ENCODE assay signal across 7 cellular contexts in genomic region chr19:19407640-19407933, GRCh38. TPM values are rescaled to one million over a fixed set of nuclear protein-coding genes. Genes with fewer than 3 reads are reported as not detected.
DNase-seq lines count a peak whose midpoint lies in the region; ATAC-seq and TF ChIP-seq lines count a peak whose summit lies in the region.

No MANE protein-coding gene starts in this region.

- no TSS peak for BruUV-seq in HCT116 (replicated peaks; lab: Mats Ljungman, UMichigan)

- peak overlapping the region; percentile 89; the same call in 1 of the 2 replicates for H3K9ac ChIP-seq in HCT116 (ENCODE audit: low read length)
- H3K9ac ChIP-seq in skeletal muscle tissue (ENCODE audit: low read depth in 1 of 3, low read length in 3 of 3): peak overlapping the region in 2 of 3 donors; percentile 64 to 80

- POLR2A ChIA-PET in HCT116 (lab: Charles Lee): no interaction called here

- peaks cover 31% of the 10 kb centered on the region; the same call in 1 of the 2 replicates for H4K20me1 ChIP-seq in HCT116 (ENCODE audit: insufficient read depth)

- H3K36me3 ChIP-seq in HCT116 (ENCODE audit: control insufficient read depth in 1 of 2, insufficient read depth in 2 of 2, low read length in 2 of 2) (peaks cover 0 to 3% of the 10 kb centered on the region in 2 experiments; a peak in 1 of 4 replicates), RWPE2 (ENCODE audit: low read depth) (no peaks in the 10 kb centered on the region), skeletal muscle tissue (ENCODE audit: control insufficient read depth in 3 of 3, insufficient read depth in 3 of 3, low read length in 3 of 3) (no peaks in the 10 kb centered on the region)

- no peak for TF ChIP-seq RAD21 in HCT116 (IDR thresholded peaks at IDR 0.05; ENCODE audit: low read depth)

- H3K27me3 ChIP-seq in HCT116 (ENCODE audit: insufficient read depth, low read length) (no peaks in the 10 kb centered on the region), RWPE2 (ENCODE audit: insufficient read depth, poor library complexity, severe bottlenecking) (no peaks in the 10 kb centered on the region), skeletal muscle tissue (ENCODE audit: control insufficient read depth in 3 of 3, insufficient read depth in 3 of 3, low read length in 3 of 3) (no peaks in the 10 kb centered on the region)

- H3K27ac ChIP-seq in HCT116 (ENCODE audit: low read depth, low read length): peak overlapping the region; percentile 28; the same call in 1 of the 2 replicates
- peak overlapping the region; percentile 89 for H3K27ac ChIP-seq in RWPE2 (ENCODE audit: poor library complexity, severe bottlenecking)
- H3K27ac ChIP-seq in skeletal muscle tissue (ENCODE audit: low read depth, low read length): peak overlapping the region; percentile 72

- H3K4me1 ChIP-seq in HCT116 (ENCODE audit: control insufficient read depth in 1 of 2, insufficient read depth in 2 of 2, low read length in 2 of 2) (peaks cover 39 to 59% of the 10 kb centered on the region in 2 experiments), RWPE2 (ENCODE audit: insufficient read depth, poor library complexity, severe bottlenecking) (peaks cover 43% of the 10 kb centered on the region), skeletal muscle tissue (ENCODE audit: control insufficient read depth in 3 of 3, insufficient read depth in 3 of 3, low read length in 3 of 3) (peaks cover 52 to 67% (median 52%) of the 10 kb centered on the region in 3 donors)

- H3K4me3 ChIP-seq in HCT116 (replicated peaks in 1 of 2; ENCODE audit: low read depth in 1 of 2, low read length in 2 of 2) (peak overlapping the region in 1 of 2 experiments; percentile 68; a peak in 2 of 4 replicates), RWPE2 (ENCODE audit: severe bottlenecking) (no peak overlapping the region), fibroblast of pulmonary artery (replicated peaks; ENCODE audit: low read depth, low read length) (peak overlapping the region; percentile 78), skeletal muscle tissue (ENCODE audit: low read length in 3 of 3) (peak overlapping the region; percentile 72 to 87 (median 85))

- CTCF ChIA-PET in HCT116 (lab: Charles Lee): no interaction called here

- H3K79me2 ChIP-seq in HCT116 (ENCODE audit: insufficient read depth, low read length): peaks cover 84% of the 10 kb centered on the region

- H3K9me2 ChIP-seq in HCT116 (ENCODE audit: insufficient read depth): no peaks in the 10 kb centered on the region

- DNase-seq in HCT116 (ENCODE audit: low read depth, low spot score): no peak
- no peak for DNase-seq in RWPE2 (ENCODE audit: low spot score)
- no peak for DNase-seq in fibroblast of pulmonary artery (ENCODE audit: low read depth)
- no peak for DNase-seq in head of caudate nucleus
- no peak for DNase-seq in left lobe of liver (ENCODE audit: low spot score)

- H2AFZ ChIP-seq in HCT116 (ENCODE audit: low read depth, low read length, poor library complexity, severe bottlenecking): no peak overlapping the region

- intact Hi-C loops in HCT116 (cut with micrococcal nuclease) (loop anchor here (2.0 to 5.0 kb wide), 2 partner anchors 41 to 80 kb away; no protein-coding TSS in a partner anchor), head of caudate nucleus (cut with DNase I) (no loop called here)

- H3K4me2 ChIP-seq in HCT116 (ENCODE audit: low read length): peak overlapping the region; percentile 76

- TF ChIP-seq CTCF in HCT116 (IDR thresholded peaks at IDR 0.05 in 2 of 3, conservative IDR thresholded peaks at IDR 0.05 in 1 of 3; ENCODE audit: borderline replicate concordance in 1 of 3, insufficient read depth in 1 of 3, low read depth in 2 of 3, low read length in 2 of 3) (no peak), RWPE2 (IDR thresholded peaks at IDR 0.05; ENCODE audit: poor library complexity, severe bottlenecking) (no peak), fibroblast of pulmonary artery (IDR thresholded peaks at IDR 0.05; ENCODE audit: low read length, missing control alignments) (no peak)

- RAD21 ChIA-PET in HCT116 (lab: Charles Lee; ENCODE audit: low non-redundant PET in 1 of 2, low total read pairs in 2 of 2, uncharacterized antibody in 2 of 2, unreplicated experiment in 2 of 2): no interaction called here

- H3K9me3 ChIP-seq in HCT116 (ENCODE audit: control insufficient read depth in 1 of 2, insufficient read depth in 1 of 2, low read depth in 1 of 2, low read length in 2 of 2) (no peaks in the 10 kb centered on the region), RWPE2 (ENCODE audit: severe bottlenecking) (no peaks in the 10 kb centered on the region), skeletal muscle tissue (ENCODE audit: control insufficient read depth in 3 of 3, low read length in 3 of 3) (no peaks in the 10 kb centered on the region)

- TF ChIP-seq POLR2A in HCT116 (IDR thresholded peaks at IDR 0.05; ENCODE audit: borderline replicate concordance, extremely low read depth, insufficient read depth, insufficient read length): no peak

- ATAC-seq in HCT116 (no peak), RWPE2 (ENCODE audit: low read depth) (no peak), HG03196 (IDR thresholded peaks at IDR 0.05; ENCODE audit: unreplicated experiment) (no peak), left lobe of liver (no peak)

TF ChIP-seq in HCT116, 20 proteins besides CTCF, POLR2A, EP300 and RAD21:
- no peak for TF ChIP-seq SP1 (IDR thresholded peaks at IDR 0.05; ENCODE audit: low read depth)
- TF ChIP-seq YY1 (IDR thresholded peaks at IDR 0.05; ENCODE audit: extremely low read depth, insufficient replicate concordance, low read depth, low read length): no peak
- no peak for TF ChIP-seq CEBPB (IDR thresholded peaks at IDR 0.05; ENCODE audit: low read depth)
- no peak for TF ChIP-seq EZH2 (IDR thresholded peaks at IDR 0.05)
- TF ChIP-seq ELF1 (IDR thresholded peaks at IDR 0.05; ENCODE audit: borderline replicate concordance, low read depth): no peak
- TF ChIP-seq POLR2AphosphoS5 (IDR thresholded peaks at IDR 0.05; ENCODE audit: low read depth, low read length): no peak
- TF ChIP-seq JUND (IDR thresholded peaks at IDR 0.05): no peak
- TF ChIP-seq FOSL1 (IDR thresholded peaks at IDR 0.05; ENCODE audit: low read depth): no peak
- no peak for TF ChIP-seq EGR1 (IDR thresholded peaks at IDR 0.05; ENCODE audit: low read depth)
- no peak for TF ChIP-seq CBX3 (IDR thresholded peaks at IDR 0.05; ENCODE audit: low read depth)
- TF ChIP-seq TCF7L2 (IDR thresholded peaks at IDR 0.05; ENCODE audit: borderline replicate concordance, extremely low read depth, insufficient read depth, insufficient read length): no peak
- TF ChIP-seq MAX (IDR thresholded peaks at IDR 0.05): no peak
- TF ChIP-seq ATF3 (IDR thresholded peaks at IDR 0.05): no peak
- TF ChIP-seq EZH2phosphoT487 (IDR thresholded peaks at IDR 0.05; ENCODE audit: borderline replicate concordance): no peak
- no peak for TF ChIP-seq ZNF274 (IDR thresholded peaks at IDR 0.05; ENCODE audit: low read depth, low read length)
- TF ChIP-seq ZFX (IDR thresholded peaks at IDR 0.05): no peak

RNA-seq across cellular contexts. Expression of gene GATAD2A, which starts 2.1 kb away (rescaled TPM):
- total RNA-seq in HCT116 (2021; ENCODE audit: unreplicated experiment) (130 TPM), skeletal muscle tissue (19.8 TPM), left lobe of liver (36.1 TPM)
- 60.5 and 73.9 TPM in 2 replicates for polyA plus RNA-seq in HCT116 (2012)

Comparison
In these comparisons a context has a peak if more than half of its experiments do, and no peak if none do; other contexts are left out.
1. H3K27ac ChIP-seq: peak in every context shown above with its lines; median percentile 89 in RWPE2; 72 in skeletal muscle tissue; 28 in HCT116.